Comparison of ENCODE assay signal across 13 cellular contexts in genomic region chr11:34859496-34859895, GRCh38.
"Had no signal": no experiment of that assay in that cellular context is flagged by ENCODE, and none has a peak within 500 bp of the region (broad histone marks: within the 10 kb centered on the region; RNA-seq: fewer than 3 reads in every experiment).

No MANE protein-coding gene starts in this region.

- DNase-seq: activated CD4-positive, alpha-beta T cell treated with anti-CD3 and anti-CD28 coated beads for 48 hours; activated CD8-positive, alpha-beta memory T cell treated with anti-CD3 and anti-CD28 coated beads for 24 hours; activated naive CD4-positive, alpha-beta T cell treated with anti-CD3 and anti-CD28 coated beads for 36 hours; activated T-cell treated with anti-CD3 and anti-CD28 coated beads for 4 hours; central memory CD4-positive, alpha-beta T cell; cortex of kidney; effector CD8-positive, alpha-beta T cell; heart left ventricle; left ventricle myocardium inferior; small intestine; trophoblast cell had no signal

- ATAC-seq: activated T-helper 17 cell treated with anti-CD3 and anti-CD28 coated beads, Interleukin-2, amount 50 U/mL, for 72 hours; heart left ventricle; WTC11 had no signal

- FAIRE-seq: small intestine had no signal

- H3K27ac ChIP-seq: heart left ventricle, left ventricle myocardium inferior had no signal

- H3K36me3 ChIP-seq: heart left ventricle, left ventricle myocardium inferior had no signal

- H3K4me3 Mint-ChIP-seq: activated naive CD4-positive, alpha-beta T cell treated with anti-CD3 and anti-CD28 coated beads for 36 hours; activated T-helper 17 cell treated with anti-CD3 and anti-CD28 coated beads, Interleukin-2, amount 50 U/mL, for 72 hours; WTC11 had no signal

- H3K27me3 Mint-ChIP-seq: activated T-helper 17 cell treated with anti-CD3 and anti-CD28 coated beads, Interleukin-2, amount 50 U/mL, for 72 hours had no signal

- H3K4me3 ChIP-seq: heart left ventricle, left ventricle myocardium inferior had no signal

- H3K4me1 Mint-ChIP-seq: activated T-helper 17 cell treated with anti-CD3 and anti-CD28 coated beads, Interleukin-2, amount 50 U/mL, for 72 hours had no signal

- H3K9me3 Mint-ChIP-seq: activated naive CD4-positive, alpha-beta T cell treated with anti-CD3 and anti-CD28 coated beads for 36 hours; activated T-helper 17 cell treated with anti-CD3 and anti-CD28 coated beads, Interleukin-2, amount 50 U/mL, for 72 hours; WTC11 had no signal

- H3K27ac Mint-ChIP-seq: activated naive CD4-positive, alpha-beta T cell treated with anti-CD3 and anti-CD28 coated beads for 36 hours; activated T-helper 17 cell treated with anti-CD3 and anti-CD28 coated beads, Interleukin-2, amount 50 U/mL, for 72 hours; WTC11 had no signal

- H3K9me3 ChIP-seq: heart left ventricle, left ventricle myocardium inferior had no signal

- H3K27me3 ChIP-seq: heart left ventricle had no signal
